18 cellular contexts compared by ENCODE assay signal in the genomic region with DNA sequence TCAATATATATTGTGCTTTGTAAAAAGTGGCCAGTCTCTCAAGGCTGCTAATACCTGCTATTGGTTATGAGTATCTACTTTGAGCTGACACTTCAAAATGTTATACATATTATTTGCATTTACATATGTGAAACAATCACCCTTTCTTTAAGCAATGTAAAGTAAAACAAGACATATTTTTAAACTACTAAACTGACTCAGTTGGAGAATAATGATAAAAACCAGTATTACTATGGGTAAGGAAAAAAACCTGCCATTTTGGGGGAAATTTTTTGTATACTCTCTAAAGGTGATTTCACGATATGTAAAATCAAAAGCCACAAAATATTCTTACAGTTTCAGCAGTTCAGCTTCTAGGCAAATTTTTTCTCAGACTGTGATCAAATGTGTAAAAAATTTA.
A peak's percentile ranks its signal among the peaks of the same experiment; 100 is the strongest.
DNase-seq lines count a peak whose midpoint lies in the region; ATAC-seq, FAIRE-seq and TF ChIP-seq lines count a peak whose summit lies in the region.
"Had no signal": no experiment of that assay in that cellular context is flagged by ENCODE, and none has a peak within 500 bp of the region (broad histone marks: within the 10 kb centered on the region; RNA-seq: fewer than 3 reads in every experiment).

No MANE protein-coding gene starts in this region.

- TF ChIP-seq POLR2A in GM12892 (IDR thresholded peaks at IDR 0.05; ENCODE audit: low read depth, low read length) = no peak

- H3K4me2 ChIP-seq in Loucy (ENCODE audit: low read depth, low read length, poor library complexity, severe bottlenecking) = no peak overlapping the region

- peaks cover 73% of the 10 kb centered on the region for H3K79me2 ChIP-seq in Loucy (ENCODE audit: insufficient read depth, low read length)

- FAIRE-seq in GM12892 (lab: Jason Lieb, UNC) = no peak
- FAIRE-seq: A204.1 had no signal

- DNase-seq in stimulated activated naive CD8-positive, alpha-beta T cell treated with anti-CD3 and anti-CD28 coated beads, Interleukin-15, amount 100 ng/mL, for 72 hours = no peak
- no peak for DNase-seq in stimulated activated naive CD8-positive, alpha-beta T cell treated with anti-CD3 and anti-CD28 coated beads, Interleukin-15, Interleukin-2, amounts not matched to agents 100 U/mL and 50 U/mL, for 24 hours
- DNase-seq in inferior parietal cortex (ENCODE audit: extremely low spot score) = no peak
- DNase-seq in GM12892 (ENCODE audit: insufficient read length) = no peak
- DNase-seq in substantia nigra (lab: John Stamatoyannopoulos, UW) = no peak
- DNase-seq in hypothalamus (lab: John Stamatoyannopoulos, UW) = no peak
- DNase-seq: EL, HCEC 1CT, MV-4-11, NCI-H1417 treated with DMSO at 0.1 percent for 48 hours, NCI-H2029, NCI-H524, SW 1271 had no signal

- no peak overlapping the region for H3K27ac ChIP-seq in substantia nigra (ENCODE audit: low read depth, low read length, poor library complexity, severe bottlenecking)
- H3K27ac ChIP-seq: C4-2B, SJSA1 had no signal

- peaks cover 46% of the 10 kb centered on the region for H3K4me1 Mint-ChIP-seq in stimulated activated naive CD8-positive, alpha-beta T cell treated with anti-CD3 and anti-CD28 coated beads, Interleukin-15, amount 100 ng/mL, for 72 hours

- no peaks in the 10 kb centered on the region for H4K20me1 ChIP-seq in Loucy (ENCODE audit: insufficient read depth, low read length, poor library complexity, severe bottlenecking)

- peaks cover under 1% of the 10 kb centered on the region for H3K27me3 Mint-ChIP-seq in stimulated activated naive CD8-positive, alpha-beta T cell treated with anti-CD3 and anti-CD28 coated beads, Interleukin-15, amount 100 ng/mL, for 72 hours

- H3K9me3 Mint-ChIP-seq in stimulated activated naive CD8-positive, alpha-beta T cell treated with anti-CD3 and anti-CD28 coated beads, Interleukin-15, amount 100 ng/mL, for 72 hours = no peaks in the 10 kb centered on the region

- H3K36me3 ChIP-seq in Loucy (ENCODE audit: insufficient read depth, low read length) = peaks cover 43% of the 10 kb centered on the region
- H3K36me3 ChIP-seq: SJSA1 had no signal

- TF ChIP-seq CTCF in Loucy (conservative IDR thresholded peaks at IDR 0.05; ENCODE audit: low read length) = no peak

- no peak overlapping the region for H3K4me3 ChIP-seq in Loucy (ENCODE audit: low read length, poor library complexity, severe bottlenecking)
- H3K4me3 ChIP-seq: SJSA1 had no signal

- peaks cover 9% of the 10 kb centered on the region for H3F3A ChIP-seq in Loucy (ENCODE audit: low read depth)

- H3K9ac ChIP-seq in Loucy (ENCODE audit: low read depth, low read length, poor library complexity, severe bottlenecking) = peak overlapping the region; percentile 13

- peaks cover 64% of the 10 kb centered on the region for H3K4me1 ChIP-seq in Loucy (ENCODE audit: insufficient read depth, low read length, poor library complexity, severe bottlenecking)
- H3K4me1 ChIP-seq: SJSA1 had no signal

- H3K27ac Mint-ChIP-seq in stimulated activated naive CD8-positive, alpha-beta T cell treated with anti-CD3 and anti-CD28 coated beads, Interleukin-15, amount 100 ng/mL, for 72 hours = no peak overlapping the region

- H3K27me3 ChIP-seq in Loucy (ENCODE audit: insufficient read depth, low read length, poor library complexity, severe bottlenecking) = no peaks in the 10 kb centered on the region
- H3K27me3 ChIP-seq: SJSA1 had no signal

- H3K9me2 ChIP-seq in Loucy (replicated peaks; ENCODE audit: low read depth, low read length) = no peaks in the 10 kb centered on the region

- no peak overlapping the region for H3K4me3 Mint-ChIP-seq in stimulated activated naive CD8-positive, alpha-beta T cell treated with anti-CD3 and anti-CD28 coated beads, Interleukin-15, amount 100 ng/mL, for 72 hours

- no peaks in the 10 kb centered on the region for H3K9me3 ChIP-seq in Loucy (ENCODE audit: insufficient read depth, low read depth, low read length)
- H3K9me3 ChIP-seq: SJSA1 had no signal

- peak; percentile 7 for ATAC-seq in stimulated activated naive CD8-positive, alpha-beta T cell treated with anti-CD3 and anti-CD28 coated beads, Interleukin-15, amount 100 ng/mL, for 72 hours
- no peak for ATAC-seq in stimulated activated naive CD8-positive, alpha-beta T cell treated with anti-CD3 and anti-CD28 coated beads, Interleukin-15, Interleukin-2, amounts not matched to agents 100 U/mL and 50 U/mL, for 24 hours
- ATAC-seq in HG02678 (IDR thresholded peaks at IDR 0.05; ENCODE audit: unreplicated experiment) = peak; percentile 25

- no peak overlapping the region for H2AFZ ChIP-seq in Loucy (ENCODE audit: low read length)
